23 cellular contexts compared by ENCODE assay signal in genomic region chr7:158849553-158850389, GRCh38. TPM values are rescaled to one million over a fixed set of nuclear protein-coding genes. Genes with fewer than 3 reads are reported as not detected.
DNase-seq lines count a peak whose midpoint lies in the region; ATAC-seq, FAIRE-seq and TF ChIP-seq lines count a peak whose summit lies in the region.
"Had no signal": no experiment of that assay in that cellular context is flagged by ENCODE, and none has a peak within 500 bp of the region (broad histone marks: within the 10 kb centered on the region; RNA-seq: fewer than 3 reads in every experiment).

No MANE protein-coding gene starts in this region.

- H3K4me1 ChIP-seq in DND-41 (ENCODE audit: insufficient read depth, low read length) = peaks cover 28% of the 10 kb centered on the region
- H3K4me1 ChIP-seq in K562 (replicated peaks in 1 of 2; ENCODE audit: control insufficient read depth in 2 of 2, insufficient read depth in 2 of 2, low read length in 2 of 2) = peaks cover 8 to 15% of the 10 kb centered on the region in 2 experiments
- peaks cover 0 to 4% of the 10 kb centered on the region in 2 donors for H3K4me1 ChIP-seq in neuronal stem cell (ENCODE audit: control insufficient read depth in 2 of 2, insufficient read depth in 1 of 2, low read depth in 1 of 2, low read length in 2 of 2)
- H3K4me1 ChIP-seq: gastroesophageal sphincter, pancreas, thyroid gland had no signal

- no peak overlapping the region for H4K91ac ChIP-seq in neuronal stem cell (ENCODE audit: low read depth, low read length, poor library complexity)

- H3K79me2 ChIP-seq in DND-41 (ENCODE audit: insufficient read depth, low read length) = no peaks in the 10 kb centered on the region
- H3K79me2 ChIP-seq in K562 (ENCODE audit: control insufficient read depth, insufficient read depth, low read length) = no peaks in the 10 kb centered on the region

- CTCF ChIA-PET in K562 (lab: Yijun Ruan, JAX; ENCODE audit: low intra/inter-chr PET ratio) = no interaction called here

- no peak for ATAC-seq in DND-41 (ENCODE audit: insufficient read depth, low read depth)
- peak; percentile 31 for ATAC-seq in K562
- ATAC-seq in HG03108 (IDR thresholded peaks at IDR 0.05; ENCODE audit: unreplicated experiment) = no peak
- no peak for ATAC-seq in HG03025 (IDR thresholded peaks at IDR 0.05; ENCODE audit: low FRiP score, unreplicated experiment)
- ATAC-seq: activated CD4-positive, alpha-beta T cell treated with anti-CD3 and anti-CD28 coated beads for 36 hours; gastroesophageal sphincter had no signal

- WGBS in K562 (ENCODE audit: insufficient coverage, low coverage, missing lambda C conversion rate) = 64% methylated on average over 7 of the region's 7 CpGs
- WGBS in neuronal stem cell (ENCODE audit: extremely low coverage in 2 of 2, insufficient read length in 2 of 2, insufficient replicate concordance in 1 of 2), 2 donors = no CpG with 5 or more reads among the region's 7 CpGs

- no peak overlapping the region for H4K8ac ChIP-seq in neuronal stem cell (ENCODE audit: low read depth, low read length)

- H2AK5ac ChIP-seq in neuronal stem cell (ENCODE audit: low read depth, low read length) = peak overlapping the region; percentile 82

- in situ Hi-C loops in K562 (cut with MboI) = no loop called here

- POLR2A ChIA-PET in K562 (lab: Yijun Ruan, JAX) = interaction anchor here (1.4 to 2.2 kb wide), 3 partner anchors 11 to 14 kb away, joined by 3 to 8 read pairs (median 7); no protein-coding TSS in a partner anchor

- no peak overlapping the region for H3K4me2 ChIP-seq in DND-41 (ENCODE audit: insufficient read depth, low read length)
- no peak overlapping the region for H3K4me2 ChIP-seq in K562 (ENCODE audit: insufficient read depth, low read length)
- H3K4me2 ChIP-seq in neuronal stem cell (ENCODE audit: insufficient read depth, low read length, poor library complexity, severe bottlenecking) = no peak overlapping the region
- H3K4me2 ChIP-seq: BLaER1 treated with 17β-estradiol and CSF1 and Interleukin-3, amounts not matched to agents 10 nM and 100 nM; smooth muscle cell had no signal

- no peak overlapping the region for H2AFZ ChIP-seq in DND-41 (ENCODE audit: low read depth, low read length)
- H2AFZ ChIP-seq in K562 (ENCODE audit: low read depth, low read length) = peak overlapping the region; percentile 48
- H2AFZ ChIP-seq in neuronal stem cell (ENCODE audit: low read length) = peak overlapping the region; percentile 49

- H3K27me3 ChIP-seq in DND-41 (ENCODE audit: insufficient read depth, low read length, poor library complexity) = no peaks in the 10 kb centered on the region
- no peaks in the 10 kb centered on the region for H3K27me3 ChIP-seq in K562 (ENCODE audit: control insufficient read depth in 2 of 2, insufficient read depth in 2 of 2, low read length in 2 of 2)
- H3K27me3 ChIP-seq in neuronal stem cell (ENCODE audit: control insufficient read depth in 3 of 3, insufficient read depth in 3 of 3, low read depth in 1 of 3, low read length in 3 of 3) = no peaks in the 10 kb centered on the region
- H3K27me3 ChIP-seq: BLaER1 treated with 17β-estradiol and CSF1 and Interleukin-3, amounts not matched to agents 10 nM and 100 nM; gastroesophageal sphincter; pancreas; thyroid gland had no signal

- peak overlapping the region; percentile 26 for H2BK120ac ChIP-seq in neuronal stem cell (ENCODE audit: low read depth, low read length)

- no TSS peak for BruUV-seq in K562 (replicated peaks; lab: Mats Ljungman, UMichigan)

- TF ChIP-seq EP300 in K562 (IDR thresholded peaks at IDR 0.05; ENCODE audit: low read length) = no peak

- intact Hi-C loops in K562 (cut with micrococcal nuclease) = no loop called here

- DNase-seq in NCI-H2029 (lab: John Stamatoyannopoulos, UW) (peak; percentile 32), NCI-H2029 treated with DMSO at 0.1 percent for 48 hours (lab: John Stamatoyannopoulos, UW) (no peak), DND-41 (no peak), K562 (ENCODE audit: extremely low read depth in 1 of 4, low spot score in 3 of 4) (no peak), neuronal stem cell (ENCODE audit: low spot score) (no peak), DMS 273 (lab: John Stamatoyannopoulos, UW; ENCODE audit: unreplicated experiment) (no peak)
- DNase-seq: activated CD4-positive, alpha-beta T cell treated with anti-CD3 and anti-CD28 coated beads for 36 hours; activated CD8-positive, alpha-beta memory T cell treated with anti-CD3 and anti-CD28 coated beads, Interleukin-2, amount 50 U/mL, for 48 hours; activated naive CD4-positive, alpha-beta T cell treated with Interleukin-2 at 50 U/mL for 16 hours; KBM-7; left ventricle myocardium superior; NCI-H1092 treated with DMSO at 0.1 percent for 48 hours; thyroid gland had no signal

- no peak overlapping the region for H3K4me3 ChIP-seq in DND-41 (ENCODE audit: low read depth in 1 of 2, low read length in 2 of 2)
- no peak overlapping the region for H3K4me3 ChIP-seq in K562
- H3K4me3 ChIP-seq in neuronal stem cell (ENCODE audit: low read length in 2 of 2) = no peak overlapping the region
- H3K4me3 ChIP-seq: BLaER1 treated with 17β-estradiol and CSF1 and Interleukin-3, amounts not matched to agents 10 nM and 100 nM; coronary artery; gastroesophageal sphincter; pancreas; smooth muscle cell; thyroid gland had no signal

- TF ChIP-seq CTCF in DND-41 (IDR thresholded peaks at IDR 0.05; ENCODE audit: borderline replicate concordance, extremely low read depth, low read length, poor library complexity, severe bottlenecking) (no peak), K562 (IDR thresholded peaks at IDR 0.05 in 2 of 3, conservative IDR thresholded peaks at IDR 0.05 in 1 of 3; ENCODE audit: insufficient read depth in 2 of 3, low read depth in 1 of 3, low read length in 3 of 3) (no peak)

- H2BK12ac ChIP-seq in neuronal stem cell (ENCODE audit: low read length) = no peak overlapping the region

- peak overlapping the region; percentile 72 for H3K18ac ChIP-seq in neuronal stem cell (ENCODE audit: low read length)

- no peaks in the 10 kb centered on the region; the same call in 1 of the 2 replicates for H3K36me3 ChIP-seq in DND-41 (ENCODE audit: insufficient read depth, low read length)
- no peaks in the 10 kb centered on the region for H3K36me3 ChIP-seq in K562 (ENCODE audit: control insufficient read depth, insufficient read depth, low read length)
- no peaks in the 10 kb centered on the region for H3K36me3 ChIP-seq in neuronal stem cell (replicated peaks in 1 of 2; ENCODE audit: control insufficient read depth in 2 of 2, insufficient read depth in 2 of 2, low read length in 2 of 2)
- H3K36me3 ChIP-seq: gastroesophageal sphincter, pancreas, thyroid gland had no signal

- peaks cover 18% of the 10 kb centered on the region for H3K9me3 ChIP-seq in DND-41 (ENCODE audit: insufficient read depth, low read length, severe bottlenecking)
- peaks cover 2% of the 10 kb centered on the region; the same call in 1 of the 2 replicates for H3K9me3 ChIP-seq in K562 (replicated peaks; ENCODE audit: control insufficient read depth, insufficient read depth, low read depth, low read length)
- peaks cover 6 to 12% of the 10 kb centered on the region in 2 donors for H3K9me3 ChIP-seq in neuronal stem cell (replicated peaks in 1 of 2; ENCODE audit: control insufficient read depth in 2 of 2, insufficient read depth in 1 of 2, low read depth in 1 of 2, low read length in 2 of 2)
- H3K9me3 ChIP-seq: gastroesophageal sphincter, pancreas, thyroid gland had no signal

- no peak overlapping the region for H3K4ac ChIP-seq in neuronal stem cell (ENCODE audit: low read length)

- no peak overlapping the region for H3K14ac ChIP-seq in neuronal stem cell (ENCODE audit: low read length)

- no peak for FAIRE-seq in K562 (lab: Jason Lieb, UNC)
- FAIRE-seq: A204.1, endothelial cell of umbilical vein, H54, pancreas had no signal

- H3K9ac ChIP-seq in DND-41 (ENCODE audit: low read depth, low read length) (no peak overlapping the region), K562 (ENCODE audit: insufficient read depth in 1 of 2, low read depth in 2 of 2, low read length in 2 of 2) (no peak overlapping the region; a peak in 1 of 4 replicates), neuronal stem cell (ENCODE audit: low read depth, low read length, poor library complexity) (no peak overlapping the region)
- H3K9ac ChIP-seq: BLaER1 treated with 17β-estradiol and CSF1 and Interleukin-3, amounts not matched to agents 10 nM and 100 nM had no signal

- H3K9me1 ChIP-seq in K562 (ENCODE audit: control insufficient read depth, insufficient read depth, low read length) = no peaks in the 10 kb centered on the region

- no peak overlapping the region for H2BK5ac ChIP-seq in neuronal stem cell (ENCODE audit: low read length)

- H4K20me1 ChIP-seq in DND-41 (ENCODE audit: insufficient read depth, low read length) (no peaks in the 10 kb centered on the region), K562 (replicated peaks; ENCODE audit: control insufficient read depth, insufficient read depth, low read length) (no peaks in the 10 kb centered on the region)
- H4K20me1 ChIP-seq: BLaER1 treated with 17β-estradiol and CSF1 and Interleukin-3, amounts not matched to agents 10 nM and 100 nM had no signal

- no peaks in the 10 kb centered on the region for H3K79me1 ChIP-seq in neuronal stem cell (ENCODE audit: low read depth, low read length)

- TF ChIP-seq RAD21 in K562 (CRISPR knock-in tag; conservative IDR thresholded peaks at IDR 0.05 in 1 of 2, IDR thresholded peaks at IDR 0.05 in 1 of 2) = no peak

- H3K23ac ChIP-seq in neuronal stem cell (ENCODE audit: low read depth, low read length, poor library complexity) = no peak overlapping the region

- H3K27ac ChIP-seq in DND-41 (ENCODE audit: low read length) = peak overlapping the region; percentile 43; the same call in 1 of the 2 replicates
- no peak overlapping the region for H3K27ac ChIP-seq in K562 (ENCODE audit: extremely low read depth, low read depth, low read length)
- H3K27ac ChIP-seq in neuronal stem cell (replicated peaks; ENCODE audit: low read length) = no peak overlapping the region
- H3K27ac ChIP-seq: BLaER1 treated with 17β-estradiol and CSF1 and Interleukin-3, amounts not matched to agents 10 nM and 100 nM; gastroesophageal sphincter; pancreas; thyroid gland had no signal

- TF ChIP-seq POLR2A in K562 (conservative IDR thresholded peaks at IDR 0.05) = no peak

- no peak overlapping the region for H2BK15ac ChIP-seq in neuronal stem cell (ENCODE audit: low read length)

RNA-seq across cellular contexts. Expression of gene DYNC2I1, which starts 6.6 kb away (rescaled TPM):
- total RNA-seq in K562 (2011; cell fraction: chromatin; rRNA removed; ENCODE audit: low replicate concordance) = 95.4 and 308 TPM in 2 replicates
- total RNA-seq in K562 (2011; cell fraction: nucleolus; rRNA removed) = 44.7 and 52.6 TPM in 2 replicates
- 111 and 142 TPM in 2 replicates for total RNA-seq in K562 (2011; cell fraction: nucleoplasm; rRNA removed)
- total RNA-seq in K562 (2014; rRNA removed) (24.7 and 28.3 TPM in 2 replicates), K562 (2014; rRNA removed; fragmentation: Illumina TruSeq; extraction: Trizol) (21.9 and 24.0 TPM in 2 replicates), K562 (2015; rRNA removed; fragmentation: Illumina TruSeq; extraction: Trizol) (17.7 and 20.6 TPM in 2 replicates), K562 (2021) (23.1 and 27.1 TPM in 2 replicates)
- polyA plus RNA-seq in K562 (2011; rRNA removed) (33.3 and 37.9 TPM in 2 replicates), K562 (2014; fragmentation: Illumina TruSeq; extraction: Trizol) (20.3 and 36.5 TPM in 2 replicates), K562 (2014; fragmentation: Nextera tagmentation; extraction: Ambion mirVana) (1 to 10 TPM; 1.3 to 1.6 TPM), K562 (2014; rRNA removed) (39.3 and 42.5 TPM in 2 replicates)
- polyA plus RNA-seq in K562 (2011; cell fraction: cytosol; rRNA removed) = 44.5 and 61.9 TPM in 2 replicates
- polyA plus RNA-seq in K562 (2011; cell fraction: nucleus; rRNA removed) = 138 and 267 TPM in 2 replicates
- 27.1 and 46.7 TPM in 2 replicates for polyA plus RNA-seq in K562 (2012)
- polyA minus RNA-seq in K562 (2011; rRNA and poly(A)+ RNA removed) = 42.0 and 45.1 TPM in 2 replicates
- polyA minus RNA-seq in K562 (2011; cell fraction: cytosol; rRNA and poly(A)+ RNA removed) = 20.7 and 21.2 TPM in 2 replicates
- 40.8 and 41.6 TPM in 2 replicates for polyA minus RNA-seq in K562 (2011; cell fraction: nucleus; rRNA and poly(A)+ RNA removed)
- 14.3 TPM for polyA plus RNA-seq in neuronal stem cell (2013, experiment 1 of 2)
- polyA plus RNA-seq in neuronal stem cell (2013, experiment 2 of 2) = 17.2 TPM

RNA-seq across cellular contexts. Expression of gene ESYT2, which starts 20.5 kb away (rescaled TPM):
- total RNA-seq in K562 (2011; cell fraction: chromatin; rRNA removed; ENCODE audit: low replicate concordance) = 111 and 160 TPM in 2 replicates
- 87.6 and 91.1 TPM in 2 replicates for total RNA-seq in K562 (2011; cell fraction: nucleolus; rRNA removed)
- total RNA-seq in K562 (2011; cell fraction: nucleoplasm; rRNA removed) = 118 and 155 TPM in 2 replicates
- 64.7 and 68.7 TPM in 2 replicates for total RNA-seq in K562 (2014; rRNA removed)
- total RNA-seq in K562 (2014; rRNA removed; fragmentation: Illumina TruSeq; extraction: Trizol) = 70.9 and 72.5 TPM in 2 replicates
- total RNA-seq in K562 (2015; rRNA removed; fragmentation: Illumina TruSeq; extraction: Trizol) = 63.1 and 67.1 TPM in 2 replicates
- total RNA-seq in K562 (2021) = 62.4 and 67.5 TPM in 2 replicates
- 57.5 and 86.9 TPM in 2 replicates for polyA plus RNA-seq in K562 (2011; rRNA removed)
- 44.1 and 45.9 TPM in 2 replicates for polyA plus RNA-seq in K562 (2011; cell fraction: cytosol; rRNA removed)
- polyA plus RNA-seq in K562 (2011; cell fraction: nucleus; rRNA removed) = 43.3 and 60.6 TPM in 2 replicates
- polyA plus RNA-seq in K562 (2012) = 47.5 and 54.2 TPM in 2 replicates
- 55.5 and 58.2 TPM in 2 replicates for polyA plus RNA-seq in K562 (2014; fragmentation: Illumina TruSeq; extraction: Trizol)
- polyA plus RNA-seq in K562 (2014; fragmentation: Nextera tagmentation; extraction: Ambion mirVana) = 1 to 10 TPM; 5.8 to 8.3 TPM
- 44.0 and 45.2 TPM in 2 replicates for polyA plus RNA-seq in K562 (2014; rRNA removed)
- 119 and 154 TPM in 2 replicates for polyA minus RNA-seq in K562 (2011; rRNA and poly(A)+ RNA removed)
- polyA minus RNA-seq in K562 (2011; cell fraction: cytosol; rRNA and poly(A)+ RNA removed) = 70.0 and 93.0 TPM in 2 replicates
- polyA minus RNA-seq in K562 (2011; cell fraction: nucleus; rRNA and poly(A)+ RNA removed) = 35.4 and 43.4 TPM in 2 replicates
- polyA plus RNA-seq in neuronal stem cell (2013, experiment 1 of 2) = 11.4 TPM
- 11.9 TPM for polyA plus RNA-seq in neuronal stem cell (2013, experiment 2 of 2)
